17 cellular contexts compared by ENCODE assay signal in genomic region chr7:10577866-10578374, GRCh38.
"Had no signal": no experiment of that assay in that cellular context is flagged by ENCODE, and none has a peak within 500 bp of the region (broad histone marks: within the 10 kb centered on the region; RNA-seq: fewer than 3 reads in every experiment).

No MANE protein-coding gene starts in this region.

- H2AFZ ChIP-seq: hepatocyte had no signal

- H3K4me2 ChIP-seq: hepatocyte had no signal

- ATAC-seq: effector memory CD8-positive, alpha-beta T cell; foreskin keratinocyte; gastroesophageal sphincter; heart left ventricle; left cardiac atrium; left lung; left ventricle myocardium superior; lower lobe of right lung had no signal

- DNase-seq: colonic mucosa; cortex of kidney; effector CD8-positive, alpha-beta T cell; effector memory CD8-positive, alpha-beta T cell; endodermal cell; foreskin keratinocyte; heart left ventricle; left cardiac atrium; left lung; left ventricle myocardium superior; lower lobe of right lung; mesenchymal stem cell; midbrain had no signal

- H3K9me3 ChIP-seq: colonic mucosa, esophagus muscularis mucosa, gastroesophageal sphincter, heart left ventricle, left lung, lower lobe of right lung had no signal

- H3K27ac ChIP-seq: colonic mucosa, epithelial cell of prostate, esophagus muscularis mucosa, foreskin keratinocyte, gastroesophageal sphincter, heart left ventricle, hepatocyte, left lung, lower lobe of right lung had no signal

- H3K36me3 ChIP-seq: colonic mucosa, esophagus muscularis mucosa, gastroesophageal sphincter, heart left ventricle, left lung, lower lobe of right lung had no signal

- H3K79me2 ChIP-seq: hepatocyte had no signal

- H3K4me1 ChIP-seq: colonic mucosa, esophagus muscularis mucosa, foreskin keratinocyte, gastroesophageal sphincter, heart left ventricle, left lung, lower lobe of right lung had no signal

- H3K4me3 ChIP-seq: colonic mucosa, esophagus muscularis mucosa, gastroesophageal sphincter, heart left ventricle, hepatocyte, left lung, lower lobe of right lung had no signal

- H3K27me3 ChIP-seq: colonic mucosa, esophagus muscularis mucosa, foreskin keratinocyte, gastroesophageal sphincter, heart left ventricle, hepatocyte, left lung had no signal
